20 cellular contexts compared by ENCODE assay signal in genomic region chr11:19526119-19526518, GRCh38.
"Had no signal": no experiment of that assay in that cellular context is flagged by ENCODE, and none has a peak within 500 bp of the region (broad histone marks: within the 10 kb centered on the region; RNA-seq: fewer than 3 reads in every experiment).

No MANE protein-coding gene starts in this region.

- H3K4me3 ChIP-seq: breast epithelium, esophagus muscularis mucosa, heart left ventricle, psoas muscle, smooth muscle cell, transverse colon had no signal

- H3K4me2 ChIP-seq: smooth muscle cell had no signal

- H3K27ac ChIP-seq: breast epithelium, esophagus muscularis mucosa, heart left ventricle, parathyroid adenoma, psoas muscle, transverse colon had no signal

- H3K36me3 ChIP-seq: breast epithelium, esophagus muscularis mucosa, heart left ventricle, transverse colon had no signal

- H3K9ac ChIP-seq: parathyroid adenoma had no signal

- H3K9me3 ChIP-seq: breast epithelium, esophagus muscularis mucosa, heart left ventricle, psoas muscle, transverse colon had no signal

- H3K4me1 ChIP-seq: breast epithelium, esophagus muscularis mucosa, heart left ventricle, parathyroid adenoma, psoas muscle had no signal

- H2AFZ ChIP-seq: parathyroid adenoma had no signal

- H3K27me3 ChIP-seq: breast epithelium, heart left ventricle, transverse colon had no signal

- DNase-seq: activated B cell treated with CpG ODN at 0.5 μM for 24 hours; activated CD4-positive, alpha-beta T cell treated with anti-CD3 and anti-CD28 coated beads, Interleukin-2, amount 50 U/mL, for 1 hour; activated CD8-positive, alpha-beta T cell treated with anti-CD3 and anti-CD28 coated beads for 36 hours; activated gamma-delta T cell treated with Interleukin-2 at 50 U/mL for 16 hours; activated naive CD4-positive, alpha-beta T cell treated with anti-CD3 and anti-CD28 coated beads, Interleukin-2, amount 50 U/mL, for 16 hours; activated T-cell treated with anti-CD3 and anti-CD28 coated beads, Interleukin-2, amount 50 U/mL, for 4 hours; amygdala; central memory CD4-positive, alpha-beta T cell; heart left ventricle; naive thymus-derived CD8-positive, alpha-beta T cell; nucleus accumbens; psoas muscle; stimulated activated CD4-positive, alpha-beta T cell treated with anti-CD3 and anti-CD28 coated beads, Interleukin-15, amount 100 ng/mL, for 24 hours; stimulated activated naive CD4-positive, alpha-beta T cell treated with Interleukin-2 at 50 U/mL for 16 hours; T-helper 1 cell; transverse colon had no signal
